2 cellular contexts compared by ENCODE assay signal in genomic region chrX:71547339-71547738, GRCh38.
TF ChIP-seq lines count a peak whose summit lies in the region.

No MANE protein-coding gene starts in this region.

TF ChIP-seq in GM23338, 12 proteins besides CTCF, POLR2A, EP300 and RAD21:
- TF ChIP-seq ZNF114 (CRISPR knock-in tag; IDR thresholded peaks at IDR 0.05): no peak
- no peak for TF ChIP-seq ETS1 (IDR thresholded peaks at IDR 0.05)
- TF ChIP-seq, protein P1, sequence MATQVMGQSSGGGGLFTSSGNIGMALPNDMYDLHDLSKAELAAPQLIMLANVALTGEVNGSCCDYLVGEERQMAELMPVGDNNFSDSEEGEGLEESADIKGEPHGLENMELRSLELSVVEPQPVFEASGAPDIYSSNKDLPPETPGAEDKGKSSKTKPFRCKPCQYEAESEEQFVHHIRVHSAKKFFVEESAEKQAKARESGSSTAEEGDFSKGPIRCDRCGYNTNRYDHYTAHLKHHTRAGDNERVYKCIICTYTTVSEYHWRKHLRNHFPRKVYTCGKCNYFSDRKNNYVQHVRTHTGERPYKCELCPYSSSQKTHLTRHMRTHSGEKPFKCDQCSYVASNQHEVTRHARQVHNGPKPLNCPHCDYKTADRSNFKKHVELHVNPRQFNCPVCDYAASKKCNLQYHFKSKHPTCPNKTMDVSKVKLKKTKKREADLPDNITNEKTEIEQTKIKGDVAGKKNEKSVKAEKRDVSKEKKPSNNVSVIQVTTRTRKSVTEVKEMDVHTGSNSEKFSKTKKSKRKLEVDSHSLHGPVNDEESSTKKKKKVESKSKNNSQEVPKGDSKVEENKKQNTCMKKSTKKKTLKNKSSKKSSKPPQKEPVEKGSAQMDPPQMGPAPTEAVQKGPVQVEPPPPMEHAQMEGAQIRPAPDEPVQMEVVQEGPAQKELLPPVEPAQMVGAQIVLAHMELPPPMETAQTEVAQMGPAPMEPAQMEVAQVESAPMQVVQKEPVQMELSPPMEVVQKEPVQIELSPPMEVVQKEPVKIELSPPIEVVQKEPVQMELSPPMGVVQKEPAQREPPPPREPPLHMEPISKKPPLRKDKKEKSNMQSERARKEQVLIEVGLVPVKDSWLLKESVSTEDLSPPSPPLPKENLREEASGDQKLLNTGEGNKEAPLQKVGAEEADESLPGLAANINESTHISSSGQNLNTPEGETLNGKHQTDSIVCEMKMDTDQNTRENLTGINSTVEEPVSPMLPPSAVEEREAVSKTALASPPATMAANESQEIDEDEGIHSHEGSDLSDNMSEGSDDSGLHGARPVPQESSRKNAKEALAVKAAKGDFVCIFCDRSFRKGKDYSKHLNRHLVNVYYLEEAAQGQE (IDR thresholded peaks at IDR 0.05; ENCODE audit: unreplicated experiment): no peak
- no peak for TF ChIP-seq EZH2 (IDR thresholded peaks at IDR 0.05; ENCODE audit: low read depth, unreplicated experiment)
- no peak for TF ChIP-seq POLR2AphosphoS5 (IDR thresholded peaks at IDR 0.05; ENCODE audit: low read depth)
- no peak for TF ChIP-seq NANOG (IDR thresholded peaks at IDR 0.05; ENCODE audit: borderline replicate concordance)
- TF ChIP-seq ZNF331 (CRISPR knock-in tag; IDR thresholded peaks at IDR 0.05; ENCODE audit: low read depth): no peak
- no peak for TF ChIP-seq CREB1 (CRISPR knock-in tag; IDR thresholded peaks at IDR 0.05; ENCODE audit: low read depth)
- TF ChIP-seq EZH2phosphoT487 (IDR thresholded peaks at IDR 0.05; ENCODE audit: unreplicated experiment): no peak
- TF ChIP-seq ZNF462 (CRISPR knock-in tag; IDR thresholded peaks at IDR 0.05): no peak
- no peak for TF ChIP-seq STAT1 (IDR thresholded peaks at IDR 0.05; ENCODE audit: unreplicated experiment)
- no peak for TF ChIP-seq JUNB (IDR thresholded peaks at IDR 0.05; ENCODE audit: unreplicated experiment)
TF ChIP-seq in GM23338: peak in this region for 0.

TF ChIP-seq in GM12878, 131 proteins besides CTCF, POLR2A, EP300 and RAD21:
- TF ChIP-seq YBX1 (IDR thresholded peaks at IDR 0.05) (no peak), GATAD2B (conservative IDR thresholded peaks at IDR 0.05; ENCODE audit: low read depth) (no peak)
